31 cellular contexts compared by ENCODE assay signal in genomic region chr20:10719740-10720380, GRCh38. TPM values are rescaled to one million over a fixed set of nuclear protein-coding genes. Genes with fewer than 3 reads are reported as not detected.
DNase-seq lines count a peak whose midpoint lies in the region; ATAC-seq, FAIRE-seq and TF ChIP-seq lines count a peak whose summit lies in the region.
"Had no signal": no experiment of that assay in that cellular context is flagged by ENCODE, and none has a peak within 500 bp of the region (broad histone marks: within the 10 kb centered on the region; RNA-seq: fewer than 3 reads in every experiment).

No MANE protein-coding gene starts in this region.

- H3K14ac ChIP-seq in H9 (ENCODE audit: insufficient read depth, low read length), result peak overlapping the region; percentile 69; the same call in 1 of the 2 replicates

- TF ChIP-seq EP300 in suprapubic skin (IDR thresholded peaks at IDR 0.05), result no peak

- no peaks in the 10 kb centered on the region for H3K27me3 Mint-ChIP-seq in Caco-2 (ENCODE audit: insufficient read depth, unreplicated experiment)
- no peaks in the 10 kb centered on the region for H3K27me3 Mint-ChIP-seq in H9 (ENCODE audit: low read depth)
- H3K27me3 Mint-ChIP-seq in osteocyte (ENCODE audit: unreplicated experiment), result no peaks in the 10 kb centered on the region
- H3K27me3 Mint-ChIP-seq in stimulated activated naive CD8-positive, alpha-beta T cell treated with anti-CD3 and anti-CD28 coated beads, Interleukin-15, amount 100 ng/mL, for 72 hours, result peaks cover 46% of the 10 kb centered on the region

- H2AK5ac ChIP-seq in H9 (ENCODE audit: insufficient read length, low read length), result no peak overlapping the region

- H3K4me1 Mint-ChIP-seq in Caco-2 (ENCODE audit: low read depth, unreplicated experiment) (peaks cover 35% of the 10 kb centered on the region), H9 (peaks cover 31 to 33% of the 10 kb centered on the region in 2 experiments), osteocyte (ENCODE audit: unreplicated experiment) (peaks cover 66% of the 10 kb centered on the region)
- H3K4me1 Mint-ChIP-seq in stimulated activated naive CD8-positive, alpha-beta T cell treated with anti-CD3 and anti-CD28 coated beads, Interleukin-15, amount 100 ng/mL, for 72 hours, result no peaks in the 10 kb centered on the region
- H3K4me1 Mint-ChIP-seq: activated naive CD8-positive, alpha-beta T cell treated with anti-CD3 and anti-CD28 coated beads for 36 hours had no signal

- no peak overlapping the region for H3K18ac ChIP-seq in H9 (ENCODE audit: insufficient read length, low read depth, low read length)

- no peak for ATAC-seq in GM18861 (IDR thresholded peaks at IDR 0.05; ENCODE audit: unreplicated experiment)
- no peak for ATAC-seq in stimulated activated naive CD8-positive, alpha-beta T cell treated with anti-CD3 and anti-CD28 coated beads, Interleukin-15, amount 100 ng/mL, for 72 hours

- no peak overlapping the region for H2BK12ac ChIP-seq in H9 (ENCODE audit: insufficient read length, low read depth, low read length)

- no TSS peak for BruUV-seq in Caco-2 (replicated peaks; lab: Mats Ljungman, UMichigan)

- no peaks in the 10 kb centered on the region for H4K20me1 ChIP-seq in H9 (ENCODE audit: control insufficient read depth, insufficient read depth, insufficient read length)

- intact Hi-C loops in Caco-2 (cut with micrococcal nuclease; ENCODE audit: unreplicated experiment), result no loop called here

- H3K9me3 ChIP-seq in Caco-2, result no peaks in the 10 kb centered on the region
- no peaks in the 10 kb centered on the region for H3K9me3 ChIP-seq in H9 (ENCODE audit: control insufficient read depth, low read depth, low read length)
- H3K9me3 ChIP-seq in suprapubic skin, result no peaks in the 10 kb centered on the region
- H3K9me3 ChIP-seq: esophagus muscularis mucosa, HAP-1, upper lobe of left lung had no signal

- H3K4ac ChIP-seq in H9 (ENCODE audit: low read depth, low read length), result no peak overlapping the region

- peak; percentile 82 for FAIRE-seq in colon (lab: Jason Lieb, UNC)
- FAIRE-seq: endometrium, frontal cortex, GM12892, TTC549 had no signal

- no peak overlapping the region for H3K4me2 ChIP-seq in H9 (ENCODE audit: insufficient read depth, insufficient read length, low read length)
- H3K4me2 ChIP-seq: neural progenitor cell had no signal

- TF ChIP-seq CTCF in Caco-2 (IDR thresholded peaks at IDR 0.05; ENCODE audit: insufficient read depth in 1 of 2, low read depth in 1 of 2, low read length in 1 of 2, severe bottlenecking in 1 of 2, unreplicated experiment in 1 of 2), result no peak
- no peak for TF ChIP-seq CTCF in H9 (conservative IDR thresholded peaks at IDR 0.05)
- no peak for TF ChIP-seq CTCF in osteocyte (IDR thresholded peaks at IDR 0.05)
- TF ChIP-seq CTCF in suprapubic skin (IDR thresholded peaks at IDR 0.05), result no peak

- H3K4me1 ChIP-seq in Caco-2, result peaks cover 40% of the 10 kb centered on the region
- H3K4me1 ChIP-seq in H9 (ENCODE audit: insufficient read depth, low read length), result peaks cover 5% of the 10 kb centered on the region; the same call in 1 of the 2 replicates
- H3K4me1 ChIP-seq in suprapubic skin, result peaks cover 10% of the 10 kb centered on the region

- H3K27ac Mint-ChIP-seq in Caco-2 (ENCODE audit: unreplicated experiment) (peak overlapping the region; percentile 16), H9 (no peak overlapping the region), osteocyte (ENCODE audit: unreplicated experiment) (peak overlapping the region; percentile 74)
- H3K27ac Mint-ChIP-seq in stimulated activated naive CD8-positive, alpha-beta T cell treated with anti-CD3 and anti-CD28 coated beads, Interleukin-15, amount 100 ng/mL, for 72 hours, result no peak overlapping the region
- H3K27ac Mint-ChIP-seq: activated naive CD8-positive, alpha-beta T cell treated with anti-CD3 and anti-CD28 coated beads for 36 hours; activated T-cell treated with anti-CD3 and anti-CD28 coated beads, Interleukin-2, amount 50 U/mL, for 24 hours; neural progenitor cell had no signal

- DNase-seq in Caco-2 (no peak), H9 (no peak), osteocyte (ENCODE audit: extremely low spot score, unreplicated experiment) (no peak), suprapubic skin (ENCODE audit: low spot score in 2 of 2) (no peak)
- no peak for DNase-seq in stimulated activated naive CD8-positive, alpha-beta T cell treated with anti-CD3 and anti-CD28 coated beads, Interleukin-15, amount 100 ng/mL, for 72 hours
- DNase-seq: activated CD4-positive, alpha-beta T cell treated with anti-CD3 and anti-CD28 coated beads, Interleukin-2, amount 50 U/mL, for 1 hour; activated CD4-positive, CD25-positive, alpha-beta regulatory T cell; activated effector memory CD4-positive, alpha-beta T cell treated with anti-CD3 and anti-CD28 coated beads, Interleukin-2, amount 50 U/mL, for 16 hours; activated naive CD8-positive, alpha-beta T cell treated with anti-CD3 and anti-CD28 coated beads for 36 hours; activated T-cell treated with anti-CD3 and anti-CD28 coated beads, Interleukin-2, amount 50 U/mL, for 24 hours; caudate nucleus; COR-L47; dorsolateral prefrontal cortex; hippocampal formation; mammary epithelial cell; NCI-H1436 treated with DMSO at 0.1 percent for 48 hours; NCI-H82; RPMI8226; stimulated activated CD4-positive, alpha-beta T cell treated with anti-CD3 and anti-CD28 coated beads, Interleukin-4, amount 100 ng/mL, for 1 hour; upper lobe of left lung had no signal

- H3K4me3 ChIP-seq in Caco-2 (ENCODE audit: low read depth, low read length) (no peak overlapping the region), suprapubic skin (no peak overlapping the region)
- H3K4me3 ChIP-seq: dorsolateral prefrontal cortex, esophagus muscularis mucosa, HAP-1, neural progenitor cell, upper lobe of left lung had no signal

- no peaks in the 10 kb centered on the region for H3K27me3 ChIP-seq in Caco-2 (replicated peaks; ENCODE audit: control insufficient read depth, insufficient read depth, low read length)
- H3K27me3 ChIP-seq in H9 (ENCODE audit: insufficient read depth, low read length), result no peaks in the 10 kb centered on the region
- no peaks in the 10 kb centered on the region for H3K27me3 ChIP-seq in suprapubic skin
- H3K27me3 ChIP-seq: neural progenitor cell, upper lobe of left lung had no signal

- no peak overlapping the region for H4K5ac ChIP-seq in H9 (ENCODE audit: insufficient read length, low read depth, low read length)

- no peaks in the 10 kb centered on the region for H3K36me3 Mint-ChIP-seq in Caco-2 (ENCODE audit: insufficient read depth, unreplicated experiment)
- no peaks in the 10 kb centered on the region for H3K36me3 Mint-ChIP-seq in H9 (ENCODE audit: insufficient read depth in 1 of 3, low read depth in 3 of 3)
- H3K36me3 Mint-ChIP-seq in osteocyte (ENCODE audit: unreplicated experiment), result no peaks in the 10 kb centered on the region
- H3K36me3 Mint-ChIP-seq: activated naive CD8-positive, alpha-beta T cell treated with anti-CD3 and anti-CD28 coated beads for 36 hours; neural progenitor cell had no signal

- no peaks in the 10 kb centered on the region for H3K79me1 ChIP-seq in H9 (ENCODE audit: insufficient read depth, low read depth, low read length, poor library complexity, severe bottlenecking)

- no peak overlapping the region for H3K9ac ChIP-seq in H9 (ENCODE audit: extremely low read depth, insufficient read length, low read length)
- H3K9ac ChIP-seq: neural progenitor cell had no signal

- no CpG with 5 or more reads among the region's 2 CpGs for WGBS in H9 (ENCODE audit: extremely low coverage, insufficient read length, low lambda C conversion rate)
- 72% methylated on average over 2 of the region's 2 CpGs for WGBS in suprapubic skin

- H2BK120ac ChIP-seq in H9 (ENCODE audit: low read depth, low read length, poor library complexity, severe bottlenecking), result no peak overlapping the region

- no peaks in the 10 kb centered on the region for H3K79me2 ChIP-seq in H9 (ENCODE audit: insufficient read depth, low read length)

- no peaks in the 10 kb centered on the region for H3K23me2 ChIP-seq in H9 (ENCODE audit: insufficient read length, low read depth, low read length, poor library complexity, severe bottlenecking)

- H3K4me3 Mint-ChIP-seq in Caco-2 (ENCODE audit: unreplicated experiment), result no peak overlapping the region
- no peak overlapping the region for H3K4me3 Mint-ChIP-seq in H9
- H3K4me3 Mint-ChIP-seq in osteocyte (ENCODE audit: unreplicated experiment), result no peak overlapping the region
- H3K4me3 Mint-ChIP-seq in stimulated activated naive CD8-positive, alpha-beta T cell treated with anti-CD3 and anti-CD28 coated beads, Interleukin-15, amount 100 ng/mL, for 72 hours, result no peak overlapping the region
- H3K4me3 Mint-ChIP-seq: activated naive CD8-positive, alpha-beta T cell treated with anti-CD3 and anti-CD28 coated beads for 36 hours; activated T-cell treated with anti-CD3 and anti-CD28 coated beads, Interleukin-2, amount 50 U/mL, for 24 hours; neural progenitor cell had no signal

- no peak overlapping the region for H3T11ph ChIP-seq in H9 (ENCODE audit: low read length)

- H3K27ac ChIP-seq in H9 (ENCODE audit: insufficient read length, low read depth, low read length), result no peak overlapping the region
- no peak overlapping the region for H3K27ac ChIP-seq in suprapubic skin
- H3K27ac ChIP-seq: C4-2B, dorsolateral prefrontal cortex, esophagus muscularis mucosa, neural progenitor cell, upper lobe of left lung had no signal

- H3K56ac ChIP-seq in H9 (ENCODE audit: insufficient read length, low read depth, low read length), result no peak overlapping the region

- no peak overlapping the region for H4K91ac ChIP-seq in H9 (ENCODE audit: insufficient read length, low read depth, low read length)

- no peak overlapping the region for H4K8ac ChIP-seq in H9 (replicated peaks; ENCODE audit: insufficient read length, low read depth, low read length)

- TF ChIP-seq POLR2A in suprapubic skin (IDR thresholded peaks at IDR 0.05), result no peak

- H2BK5ac ChIP-seq in H9 (ENCODE audit: insufficient read length, low read length), result no peak overlapping the region

- CTCF ChIA-PET in Caco-2 (lab: Charles Lee), result no interaction called here

- H3K36me3 ChIP-seq in Caco-2 (ENCODE audit: control insufficient read depth, insufficient read depth, low read length) (no peaks in the 10 kb centered on the region), suprapubic skin (no peaks in the 10 kb centered on the region)
- H3K36me3 ChIP-seq: esophagus muscularis mucosa, HAP-1, neural progenitor cell, upper lobe of left lung had no signal

- H3K9me3 Mint-ChIP-seq in Caco-2 (ENCODE audit: unreplicated experiment), result no peaks in the 10 kb centered on the region
- no peaks in the 10 kb centered on the region for H3K9me3 Mint-ChIP-seq in H9
- no peaks in the 10 kb centered on the region for H3K9me3 Mint-ChIP-seq in osteocyte (ENCODE audit: unreplicated experiment)
- H3K9me3 Mint-ChIP-seq in stimulated activated naive CD8-positive, alpha-beta T cell treated with anti-CD3 and anti-CD28 coated beads, Interleukin-15, amount 100 ng/mL, for 72 hours, result peaks cover 0 to 4% of the 10 kb centered on the region in 2 donors
- H3K9me3 Mint-ChIP-seq: activated naive CD8-positive, alpha-beta T cell treated with anti-CD3 and anti-CD28 coated beads for 36 hours; activated T-cell treated with anti-CD3 and anti-CD28 coated beads, Interleukin-2, amount 50 U/mL, for 24 hours; neural progenitor cell had no signal

- no peak overlapping the region for H3K23ac ChIP-seq in H9 (ENCODE audit: insufficient read length, low read depth, low read length)

- no peak overlapping the region for H2BK15ac ChIP-seq in H9 (ENCODE audit: low read depth, low read length)

- no peak overlapping the region for H2BK20ac ChIP-seq in H9 (ENCODE audit: low read depth, low read length, poor library complexity, severe bottlenecking)

- POLR2A ChIA-PET in Caco-2 (lab: Charles Lee), result no interaction called here

- H2AFZ ChIP-seq in H9 (ENCODE audit: low read length), result no peak overlapping the region
- H2AFZ ChIP-seq: neural progenitor cell had no signal

RNA-seq across cellular contexts. Expression of gene JAG1, which starts 46.1 kb away (rescaled TPM):
- total RNA-seq in Caco-2 (2022) (69.1 and 69.8 TPM in 2 replicates), H9 (2021) (54.0 and 58.1 TPM in 2 replicates), osteocyte (246 and 254 TPM in 2 replicates), suprapubic skin (100 to 1,000 TPM; 133 to 367 (median 191) TPM)
- total RNA-seq: G401 had no signal

Comparison
In these comparisons a context has a peak if more than half of its experiments do, and no peak if none do; other contexts are left out.
1. H3K27ac Mint-ChIP-seq: peak in Caco-2 (single experiment) and osteocyte (single experiment); none in H9 (0 of 3) and stimulated activated naive CD8-positive, alpha-beta T cell treated with anti-CD3 and anti-CD28 coated beads, Interleukin-15, amount 100 ng/mL, for 72 hours (0 of 2).